ENCODE assay signal across 22 cellular contexts in genomic region chr11:112173152-112173551, GRCh38. TPM values are rescaled to one million over a fixed set of nuclear protein-coding genes. Genes with fewer than 3 reads are reported as not detected.
DNase-seq lines count a peak whose midpoint lies in the region; ATAC-seq and TF ChIP-seq lines count a peak whose summit lies in the region.
"Had no signal": no experiment of that assay in that cellular context is flagged by ENCODE, and none has a peak within 500 bp of the region (broad histone marks: within the 10 kb centered on the region; RNA-seq: fewer than 3 reads in every experiment).

No MANE protein-coding gene starts in this region.

- H3K9me3 ChIP-seq in breast epithelium (no peaks in the 10 kb centered on the region), RWPE2 (ENCODE audit: severe bottlenecking) (no peaks in the 10 kb centered on the region), left lung (no peaks in the 10 kb centered on the region), upper lobe of right lung (no peaks in the 10 kb centered on the region), Peyer's patch (no peaks in the 10 kb centered on the region)
- H3K9me3 ChIP-seq: adrenal gland, uterus had no signal

- POLR2A ChIA-PET in MCF 10A (lab: Yijun Ruan, JAX), result interaction anchor here (0.7 to 3.0 kb wide), 5 partner anchors 10 to 59 kb away, joined by 3 to 14 read pairs (median 5); no protein-coding TSS in a partner anchor

- no TSS peak for BruUV-seq in MCF 10A (replicated peaks; lab: Mats Ljungman, UMichigan)

- no peak overlapping the region for H3K4me3 ChIP-seq in breast epithelium
- no peak overlapping the region for H3K4me3 ChIP-seq in RWPE2 (ENCODE audit: severe bottlenecking)
- H3K4me3 ChIP-seq in left lung, result no peak overlapping the region
- H3K4me3 ChIP-seq in upper lobe of right lung, result no peak overlapping the region
- no peak overlapping the region for H3K4me3 ChIP-seq in Peyer's patch
- H3K4me3 ChIP-seq: adrenal gland, dorsolateral prefrontal cortex, GM23338, uterus had no signal

- ATAC-seq in RWPE2 (ENCODE audit: low read depth), result no peak
- ATAC-seq in left lung, result peak; percentile 29
- ATAC-seq in upper lobe of right lung, result peak; percentile 40
- ATAC-seq: CD8-positive, alpha-beta T cell; GM23338 had no signal

- H3K36me3 Mint-ChIP-seq in MCF 10A (ENCODE audit: insufficient read depth, unreplicated experiment), result no peaks in the 10 kb centered on the region
- H3K36me3 Mint-ChIP-seq: CD8-positive, alpha-beta T cell had no signal

- H3K4me1 Mint-ChIP-seq in MCF 10A (ENCODE audit: insufficient read depth, unreplicated experiment), result peaks cover 15% of the 10 kb centered on the region
- H3K4me1 Mint-ChIP-seq: GM23338 had no signal

- peak; percentile 31 for DNase-seq in MCF 10A (ENCODE audit: unreplicated experiment)
- DNase-seq in breast epithelium (ENCODE audit: low spot score in 2 of 2), result no peak
- DNase-seq in RWPE2 (ENCODE audit: low spot score), result no peak
- DNase-seq in left lung, result peak in 1 of 2 donors; percentile 49
- DNase-seq in upper lobe of right lung, result no peak
- no peak for DNase-seq in AG08395 (ENCODE audit: low spot score)
- DNase-seq in Peyer's patch, result no peak
- DNase-seq in DMS114 treated with DMSO at 0.1 percent for 48 hours (lab: John Stamatoyannopoulos, UW; ENCODE audit: unreplicated experiment), result no peak
- DNase-seq: activated CD4-positive, alpha-beta T cell treated with anti-CD3 and anti-CD28 coated beads, Interleukin-2, amount 10 ng/mL, durations not matched to agents 24 days and 14 days; activated effector memory CD4-positive, alpha-beta T cell treated with anti-CD3 and anti-CD28 coated beads, Interleukin-2, amount 50 U/mL, for 16 hours; CD8-positive, alpha-beta T cell; foreskin melanocyte; NCI-H345; stimulated activated CD4-positive, alpha-beta T cell treated with anti-CD3 and anti-CD28 coated beads, Interleukin-12 subunit alpha, Interleukin-12 subunit beta, amount 100 ng/mL, for 4 hours; substantia nigra; uterus had no signal

- CTCF ChIA-PET in MCF 10A (lab: Yijun Ruan, JAX), result interaction anchor here (1.1 kb wide), 1 partner anchor 9 kb away, joined by 3 read pairs; no protein-coding TSS in a partner anchor

- H3K36me3 ChIP-seq in breast epithelium (no peaks in the 10 kb centered on the region), RWPE2 (ENCODE audit: low read depth) (no peaks in the 10 kb centered on the region), left lung (no peaks in the 10 kb centered on the region), upper lobe of right lung (no peaks in the 10 kb centered on the region), Peyer's patch (no peaks in the 10 kb centered on the region)
- H3K36me3 ChIP-seq: adrenal gland, uterus had no signal

- H3K4me3 Mint-ChIP-seq in MCF 10A (ENCODE audit: unreplicated experiment), result no peak overlapping the region
- H3K4me3 Mint-ChIP-seq: activated CD4-positive, alpha-beta T cell treated with anti-CD3 and anti-CD28 coated beads, Interleukin-2, amount 10 ng/mL, durations not matched to agents 24 days and 14 days; CD8-positive, alpha-beta T cell; GM23338 had no signal

- no peaks in the 10 kb centered on the region for H3K9me3 Mint-ChIP-seq in MCF 10A (ENCODE audit: unreplicated experiment)
- H3K9me3 Mint-ChIP-seq: activated CD4-positive, alpha-beta T cell treated with anti-CD3 and anti-CD28 coated beads, Interleukin-2, amount 10 ng/mL, durations not matched to agents 24 days and 14 days; CD8-positive, alpha-beta T cell; GM23338 had no signal

- H3K27me3 Mint-ChIP-seq in MCF 10A (ENCODE audit: insufficient read depth, unreplicated experiment), result no peaks in the 10 kb centered on the region

- H3K27ac ChIP-seq in breast epithelium, result no peak overlapping the region
- H3K27ac ChIP-seq in RWPE2 (ENCODE audit: poor library complexity, severe bottlenecking), result peak overlapping the region; percentile 4
- H3K27ac ChIP-seq in left lung, result no peak overlapping the region
- no peak overlapping the region for H3K27ac ChIP-seq in upper lobe of right lung
- no peak overlapping the region for H3K27ac ChIP-seq in Peyer's patch
- H3K27ac ChIP-seq: adrenal gland, dorsolateral prefrontal cortex, epithelial cell of prostate, uterus had no signal

- no peak overlapping the region for H3K27ac Mint-ChIP-seq in MCF 10A (ENCODE audit: low read depth, unreplicated experiment)
- H3K27ac Mint-ChIP-seq: activated CD4-positive, alpha-beta T cell treated with anti-CD3 and anti-CD28 coated beads, Interleukin-2, amount 10 ng/mL, durations not matched to agents 24 days and 14 days; CD8-positive, alpha-beta T cell; GM23338 had no signal

- H3K4me1 ChIP-seq in breast epithelium (no peaks in the 10 kb centered on the region), RWPE2 (ENCODE audit: insufficient read depth, poor library complexity, severe bottlenecking) (peaks cover 26% of the 10 kb centered on the region), left lung (peaks cover 0 to 10% of the 10 kb centered on the region in 2 donors), upper lobe of right lung (peaks cover 5% of the 10 kb centered on the region), Peyer's patch (peaks cover 0 to 9% (median 3%) of the 10 kb centered on the region in 4 donors)
- H3K4me1 ChIP-seq: uterus had no signal

- intact Hi-C loops in MCF 10A (cut with micrococcal nuclease), result no loop called here
- intact Hi-C loops in breast epithelium (cut with DNase I; ENCODE audit: low total_unique reads), result no loop called here
- intact Hi-C loops in left lung (cut with DNase I), result no loop called here
- intact Hi-C loops in upper lobe of right lung (cut with DNase I), result no loop called here

- no peak for TF ChIP-seq POLR2A in breast epithelium (IDR thresholded peaks at IDR 0.05)
- no peak for TF ChIP-seq POLR2A in Peyer's patch (IDR thresholded peaks at IDR 0.05)

- no peaks in the 10 kb centered on the region for H3K27me3 ChIP-seq in breast epithelium
- H3K27me3 ChIP-seq in RWPE2 (ENCODE audit: insufficient read depth, poor library complexity, severe bottlenecking), result no peaks in the 10 kb centered on the region
- H3K27me3 ChIP-seq in left lung, result no peaks in the 10 kb centered on the region
- H3K27me3 ChIP-seq in upper lobe of right lung, result no peaks in the 10 kb centered on the region
- no peaks in the 10 kb centered on the region for H3K27me3 ChIP-seq in Peyer's patch
- H3K27me3 ChIP-seq: adrenal gland, dorsolateral prefrontal cortex, uterus had no signal

- TF ChIP-seq CTCF in MCF 10A (IDR thresholded peaks at IDR 0.05; ENCODE audit: unreplicated experiment) (no peak), breast epithelium (IDR thresholded peaks at IDR 0.05) (no peak), RWPE2 (IDR thresholded peaks at IDR 0.05; ENCODE audit: poor library complexity, severe bottlenecking) (no peak), left lung (IDR thresholded peaks at IDR 0.05) (no peak), upper lobe of right lung (IDR thresholded peaks at IDR 0.05) (no peak), Peyer's patch (IDR thresholded peaks at IDR 0.05) (no peak)

RNA-seq across cellular contexts. Expression of gene BCO2, which starts 2.2 kb away (rescaled TPM):
- total RNA-seq in MCF 10A (2022), result 0.93 TPM in 1 of 2 replicates, not detected in the other
- 10 to 100 TPM in 1 of 3 donors, 1 to 10 TPM in 2; 3.4 to 10.8 (median 5.2) TPM for total RNA-seq in breast epithelium
- total RNA-seq in left lung, result 1 to 10 TPM; 3.3 to 3.9 TPM
- 7.7 TPM for total RNA-seq in upper lobe of right lung
- 10 to 100 TPM in 3 of 4 donors, 1 to 10 TPM in 1; 9.9 to 56.2 (median 25.4) TPM for total RNA-seq in Peyer's patch
- total RNA-seq: kidney epithelial cell had no signal

RNA-seq across cellular contexts. Expression of gene TEX12, which starts 6.0 kb away (rescaled TPM):
- total RNA-seq in MCF 10A (2022), result not detected in 2 replicates
- total RNA-seq in breast epithelium, result 1 to 10 TPM in 2 of 3 donors, not detected in 1; 1.2 to 1.3 TPM
- total RNA-seq in left lung, result not detected
- not detected for total RNA-seq in upper lobe of right lung
- 1 to 10 TPM in 1 of 4 donors, not detected in 3; 2.0 TPM for total RNA-seq in Peyer's patch
- total RNA-seq: activated CD4-positive, alpha-beta T cell treated with anti-CD3 and anti-CD28 coated beads, Interleukin-2, amount 10 ng/mL, durations not matched to agents 24 days and 14 days; adrenal gland; CD8-positive, alpha-beta T cell; GM23338; kidney epithelial cell; pulmonary artery endothelial cell had no signal

RNA-seq across cellular contexts. Expression of gene IL18, which starts 9.3 kb away (rescaled TPM):
- 124 and 189 TPM in 2 replicates for total RNA-seq in MCF 10A (2022)
- total RNA-seq in breast epithelium, result 10 to 100 TPM in 2 of 3 donors, 1 to 10 TPM in 1; 8.2 to 21.0 (median 16.8) TPM
- total RNA-seq in left lung, result 10 to 100 TPM; 35.8 to 46.0 TPM
- total RNA-seq in upper lobe of right lung, result 49.9 TPM
- 10 to 100 TPM; 19.0 to 57.4 (median 42.5) TPM for total RNA-seq in Peyer's patch
- total RNA-seq: CD8-positive, alpha-beta T cell had no signal

RNA-seq across cellular contexts. Expression of gene PTS, which starts 53.1 kb away (rescaled TPM):
- 68.3 and 79.4 TPM in 2 replicates for total RNA-seq in MCF 10A (2022)
- total RNA-seq in breast epithelium, result 10 to 100 TPM; 21.8 to 40.4 (median 38.7) TPM
- total RNA-seq in left lung, result 10 to 100 TPM; 28.2 to 28.4 TPM
- total RNA-seq in upper lobe of right lung, result 22.5 TPM
- total RNA-seq in Peyer's patch, result 10 to 100 TPM; 15.7 to 34.3 (median 24.5) TPM
